Comparison of ENCODE assay signal across 1 cellular context in the genomic region with DNA sequence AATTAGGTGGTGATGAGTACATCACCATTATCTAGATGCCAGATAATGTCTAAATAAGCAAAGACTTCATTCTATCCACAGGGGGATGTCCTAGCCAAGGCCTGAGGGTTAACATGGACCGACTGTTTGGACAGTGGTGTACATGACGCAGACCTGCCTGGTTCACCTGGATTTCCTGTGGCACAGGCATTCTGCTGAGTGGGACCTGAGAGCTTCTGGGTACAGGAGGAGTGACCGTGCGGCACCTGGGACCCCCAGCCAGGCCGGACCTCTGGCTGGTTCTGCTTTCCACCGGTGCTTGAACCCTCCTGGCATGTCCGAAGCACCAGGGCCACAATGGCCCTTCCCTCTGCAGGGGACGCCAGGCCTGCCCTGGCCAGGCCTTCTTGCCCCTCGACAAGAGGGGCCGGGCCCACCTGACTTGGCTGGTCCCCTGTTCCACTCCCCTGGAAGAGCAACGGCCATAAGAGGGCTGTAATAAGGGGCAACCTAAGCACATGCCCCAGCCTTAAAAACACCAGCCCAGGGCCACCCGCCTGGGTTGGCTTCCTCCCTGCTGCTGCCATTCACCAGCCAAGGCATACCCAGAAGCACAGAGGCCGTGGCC.
TF ChIP-seq lines count a peak whose summit lies in the region.

No MANE protein-coding gene starts in this region.

TF ChIP-seq in A549, 52 proteins besides CTCF, POLR2A, EP300 and RAD21 (continued from another document):
- no peak for TF ChIP-seq CHD4 (IDR thresholded peaks at IDR 0.05; ENCODE audit: borderline replicate concordance)
